15 cellular contexts compared by ENCODE assay signal in genomic region chr11:94774345-94774744, GRCh38. TPM values are rescaled to one million over a fixed set of nuclear protein-coding genes. Genes with fewer than 3 reads are reported as not detected.
DNase-seq lines count a peak whose midpoint lies in the region; ATAC-seq and TF ChIP-seq lines count a peak whose summit lies in the region.
"Had no signal": no experiment of that assay in that cellular context is flagged by ENCODE, and none has a peak within 500 bp of the region (broad histone marks: within the 10 kb centered on the region; RNA-seq: fewer than 3 reads in every experiment).

No MANE protein-coding gene starts in this region.

- no peak overlapping the region for H3K9ac ChIP-seq in smooth muscle cell (ENCODE audit: low read depth)

- 87% methylated on average over 3 of the region's 3 CpGs for WGBS in smooth muscle cell (ENCODE audit: low lambda C conversion rate)

- peaks cover 34% of the 10 kb centered on the region for H3K4me1 ChIP-seq in smooth muscle cell (ENCODE audit: low read depth)

- H3F3A ChIP-seq in smooth muscle cell (ENCODE audit: low read depth) = peaks cover 15% of the 10 kb centered on the region

- H3K36me3 ChIP-seq in smooth muscle cell (ENCODE audit: low read depth) = no peaks in the 10 kb centered on the region

- H3K79me2 ChIP-seq in smooth muscle cell (ENCODE audit: low read depth) = peaks cover 100% of the 10 kb centered on the region

- TF ChIP-seq CTCF in smooth muscle cell (IDR thresholded peaks at IDR 0.05; ENCODE audit: borderline replicate concordance, insufficient read depth, poor library complexity, severe bottlenecking) = no peak

- ATAC-seq in GM19328 (IDR thresholded peaks at IDR 0.05; ENCODE audit: unreplicated experiment) = no peak
- no peak for ATAC-seq in GM19035 (IDR thresholded peaks at IDR 0.05; ENCODE audit: unreplicated experiment)
- ATAC-seq in HG03439 (IDR thresholded peaks at IDR 0.05; ENCODE audit: unreplicated experiment) = no peak
- ATAC-seq: natural killer cell treated with Interleukin-12 subunit alpha and Interleukin-12 subunit beta and Interleukin-15 and Interleukin-18, amount 100 ng/mL, for 72 hours had no signal

- DNase-seq in NCI-H146 treated with DMSO at 0.1 percent for 48 hours (lab: John Stamatoyannopoulos, UW; ENCODE audit: unreplicated experiment) (peak; percentile 11), NCI-H146 (lab: John Stamatoyannopoulos, UW) (no peak), NCI-H2029 treated with DMSO at 0.1 percent for 48 hours (lab: John Stamatoyannopoulos, UW) (peak; percentile 43), epithelial cell of prostate (ENCODE audit: low read depth, low spot score) (no peak), smooth muscle cell (lab: John Stamatoyannopoulos, UW; ENCODE audit: unreplicated experiment) (no peak)
- DNase-seq: 8988T; activated effector memory CD4-positive, alpha-beta T cell treated with Interleukin-2 at 50 U/mL for 16 hours; NCI-H1417; retina; stimulated activated CD4-positive, alpha-beta T cell treated with anti-CD3 and anti-CD28 coated beads, Interleukin-4, amount 100 ng/mL, for 1 hour had no signal

- no peaks in the 10 kb centered on the region for H3K9me3 ChIP-seq in smooth muscle cell (replicated peaks; ENCODE audit: low read depth)

- no peak overlapping the region for H2AFZ ChIP-seq in smooth muscle cell (ENCODE audit: low read depth)

- H3K27ac ChIP-seq in epithelial cell of prostate (peak overlapping the region; percentile 78), smooth muscle cell (ENCODE audit: low read depth) (peak overlapping the region; percentile 8)
- H3K27ac ChIP-seq: C4-2B had no signal

- H3K4me2 ChIP-seq in smooth muscle cell = peak overlapping the region; percentile 11

- H3K27me3 ChIP-seq in smooth muscle cell (ENCODE audit: low read depth) = no peaks in the 10 kb centered on the region

- peaks cover 99% of the 10 kb centered on the region for H4K20me1 ChIP-seq in smooth muscle cell (ENCODE audit: low read depth)

- H3K4me3 ChIP-seq in smooth muscle cell = no peak overlapping the region

RNA-seq across cellular contexts. Expression of gene AMOTL1, which starts 6.2 kb away (rescaled TPM):
- 61.0 and 63.5 TPM in 2 replicates for total RNA-seq in smooth muscle cell
- 23.4 and 23.8 TPM in 2 replicates for polyA plus RNA-seq in smooth muscle cell

Comparison
In these comparisons a context has a peak if more than half of its experiments do, and no peak if none do; other contexts are left out.
1. DNase-seq: peak in NCI-H146 treated with DMSO at 0.1 percent for 48 hours (single experiment) and NCI-H2029 treated with DMSO at 0.1 percent for 48 hours (single experiment); none in NCI-H146 (single experiment), epithelial cell of prostate (single experiment) and smooth muscle cell (single experiment).